Comparison of ENCODE assay signal across 1 cellular context in the genomic region with DNA sequence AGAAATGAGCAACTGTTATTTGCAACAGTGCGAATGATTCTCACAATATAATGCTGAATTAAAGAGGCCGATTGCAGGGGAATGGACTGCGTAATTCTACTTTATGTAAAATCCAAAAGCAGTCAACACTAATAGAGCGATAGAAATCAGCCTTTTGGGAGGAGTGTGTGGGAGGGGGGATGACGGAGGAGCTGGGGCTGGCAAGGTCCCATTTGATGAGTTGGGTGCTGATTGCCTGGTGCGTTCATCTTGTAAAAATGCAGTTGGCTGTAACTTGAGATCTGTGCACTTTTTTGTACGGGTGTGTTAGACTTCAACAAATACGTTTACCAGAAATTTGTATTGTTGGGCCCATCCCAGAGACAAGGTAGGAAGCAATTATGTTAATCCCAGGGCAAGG.
A peak's percentile ranks its signal among the peaks of the same experiment; 100 is the strongest.
TF ChIP-seq lines count a peak whose summit lies in the region.

No MANE protein-coding gene starts in this region.

TF ChIP-seq in K562, 482 proteins besides CTCF, POLR2A, EP300 and RAD21 (continued from another document):
- peak; percentile 92 for TF ChIP-seq ZNF263 (CRISPR knock-in tag; IDR thresholded peaks at IDR 0.05; ENCODE audit: borderline replicate concordance)
